In the genomic region with DNA sequence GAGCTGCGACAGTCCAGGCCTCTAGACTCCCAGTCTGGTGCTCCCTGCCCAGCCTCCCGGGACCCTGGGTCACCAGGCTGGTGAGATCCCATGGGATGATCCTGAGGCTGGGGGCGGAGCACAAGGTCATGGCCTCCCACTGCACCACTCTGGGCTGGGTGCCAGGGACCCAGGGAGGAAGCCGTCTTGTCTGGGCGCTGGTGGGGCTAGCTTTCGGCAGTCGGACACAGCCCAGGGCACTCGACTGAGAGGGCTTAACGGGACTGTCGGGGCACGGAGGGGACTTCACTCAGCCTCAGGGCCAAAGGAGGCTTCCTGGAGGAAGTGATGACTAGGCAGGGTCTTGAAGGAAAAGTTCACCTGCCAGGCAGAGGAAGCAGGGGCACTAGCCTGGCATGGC, we compare ENCODE assay signal across 2 cellular contexts.
TF ChIP-seq lines count a peak whose summit lies in the region.

No MANE protein-coding gene starts in this region.

TF ChIP-seq in GM23338, 12 proteins besides CTCF, POLR2A, EP300 and RAD21:
- TF ChIP-seq STAT1 (IDR thresholded peaks at IDR 0.05; ENCODE audit: unreplicated experiment) (no peak), ETS1 (IDR thresholded peaks at IDR 0.05) (no peak), JUNB (IDR thresholded peaks at IDR 0.05; ENCODE audit: unreplicated experiment) (no peak), ZNF114 (CRISPR knock-in tag; IDR thresholded peaks at IDR 0.05) (no peak)

TF ChIP-seq in K562, 482 proteins besides CTCF, POLR2A, EP300 and RAD21:
- TF ChIP-seq HMG20A (CRISPR knock-in tag; conservative IDR thresholded peaks at IDR 0.05) (no peak), POLR2G (IDR thresholded peaks at IDR 0.05; ENCODE audit: low read depth, low read length) (0 out of 2 replicates have a peak, but pooled peaks have one; percentile 34)
